Comparison of ENCODE assay signal across 2 cellular contexts in genomic region chr11:69153661-69154060, GRCh38.
TF ChIP-seq lines count a peak whose summit lies in the region.

No MANE protein-coding gene starts in this region.

TF ChIP-seq in IMR-90, 13 proteins besides CTCF, POLR2A, EP300 and RAD21:
- TF ChIP-seq MAZ (IDR thresholded peaks at IDR 0.05; ENCODE audit: borderline replicate concordance, low read depth, low read length) (no peak), SMC3 (IDR thresholded peaks at IDR 0.05; ENCODE audit: low read depth, low read length) (no peak), NFE2L2 (IDR thresholded peaks at IDR 0.05; ENCODE audit: low read depth, low read length) (no peak), BHLHE40 (IDR thresholded peaks at IDR 0.05; ENCODE audit: low read depth, low read length) (no peak), CHD1 (IDR thresholded peaks at IDR 0.05; ENCODE audit: low read depth, low read length) (no peak), MAFK (IDR thresholded peaks at IDR 0.05; ENCODE audit: low read depth, low read length) (no peak), USF2 (IDR thresholded peaks at IDR 0.05; ENCODE audit: low read depth, low read length) (no peak), RCOR1 (IDR thresholded peaks at IDR 0.05; ENCODE audit: insufficient replicate concordance, low read length) (no peak), ELK1 (IDR thresholded peaks at IDR 0.05; ENCODE audit: borderline replicate concordance, low read depth, low read length) (no peak)
TF ChIP-seq in IMR-90: peak in this region for 0.

TF ChIP-seq in K562, 482 proteins besides CTCF, POLR2A, EP300 and RAD21:
- 0 out of 2 replicates have a peak, but pooled peaks have one; percentile 9 for TF ChIP-seq ARID1B (IDR thresholded peaks at IDR 0.05)
- TF ChIP-seq PTRF (tag; IDR thresholded peaks at IDR 0.05): no peak
- no peak for TF ChIP-seq NRF1 (conservative IDR thresholded peaks at IDR 0.05 in 1 of 2, IDR thresholded peaks at IDR 0.05 in 1 of 2)
- no peak for TF ChIP-seq ZBTB33 (CRISPR knock-in tag; IDR thresholded peaks at IDR 0.05)
- TF ChIP-seq SRSF7 (optimal IDR thresholded peaks at IDR 0.05; ENCODE audit: low read depth, low read length): no peak
- TF ChIP-seq ZBTB7A (IDR thresholded peaks at IDR 0.05; ENCODE audit: borderline replicate concordance, control insufficient read depth, low read depth, low read length): 0 out of 2 replicates have a peak, but pooled peaks have one; percentile 31
- TF ChIP-seq TOE1 (IDR thresholded peaks at IDR 0.05; ENCODE audit: borderline replicate concordance): no peak
- TF ChIP-seq TOE1 (CRISPR knock-in tag; IDR thresholded peaks at IDR 0.05; ENCODE audit: borderline replicate concordance, low read depth): no peak
- no peak for TF ChIP-seq SAP30 (IDR thresholded peaks at IDR 0.05; ENCODE audit: borderline replicate concordance, insufficient read depth, low read depth, low read length, poor library complexity, severe bottlenecking)
- TF ChIP-seq ZNF263 (CRISPR knock-in tag; IDR thresholded peaks at IDR 0.05; ENCODE audit: borderline replicate concordance): no peak
- TF ChIP-seq PBX2 (CRISPR knock-in tag; IDR thresholded peaks at IDR 0.05; ENCODE audit: low read depth): no peak
- TF ChIP-seq PBX2 (tag; conservative IDR thresholded peaks at IDR 0.05; ENCODE audit: low read depth): no peak
- peak; percentile 53; the same call in 1 of the 2 replicates for TF ChIP-seq ZNF384 (IDR thresholded peaks at IDR 0.05; ENCODE audit: low read depth, low read length)
- TF ChIP-seq ZNF518B (CRISPR knock-in tag; IDR thresholded peaks at IDR 0.05): no peak
- TF ChIP-seq CBFA2T3 (IDR thresholded peaks at IDR 0.05): 0 out of 2 replicates have a peak, but pooled peaks have one; percentile 18
TF ChIP-seq in K562: peak in this region for 4.
